In the genomic region with DNA sequence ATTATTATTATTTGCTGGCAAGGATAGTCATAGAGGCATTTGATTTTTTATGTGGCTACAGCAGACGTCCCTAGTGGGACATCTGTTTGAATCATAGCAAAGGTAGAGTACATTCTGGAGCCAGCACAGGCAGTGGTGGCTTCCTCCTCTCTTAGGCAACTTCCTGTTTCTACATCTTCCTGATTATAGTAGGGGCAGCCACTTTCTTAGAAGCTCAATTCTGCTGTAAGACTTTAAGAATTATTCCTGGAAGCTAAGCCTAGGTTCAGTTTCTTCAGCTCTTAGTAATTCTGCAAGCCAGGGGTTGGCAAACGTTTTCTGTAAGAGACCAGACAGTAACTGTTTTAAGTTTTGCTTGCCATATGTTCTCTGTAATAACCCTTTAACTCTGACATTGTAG, we compare ENCODE assay signal across 15 cellular contexts.
DNase-seq lines count a peak whose midpoint lies in the region; ATAC-seq, FAIRE-seq and TF ChIP-seq lines count a peak whose summit lies in the region.
"Had no signal": no experiment of that assay in that cellular context is flagged by ENCODE, and none has a peak within 500 bp of the region (broad histone marks: within the 10 kb centered on the region; RNA-seq: fewer than 3 reads in every experiment).

No MANE protein-coding gene starts in this region.

- H3K4me1 ChIP-seq in BLaER1 treated with 17β-estradiol and CSF1 and Interleukin-3, amounts not matched to agents 10 nM and 100 nM = peaks cover 0 to 21% (median 11%) of the 10 kb centered on the region in 10 experiments; a peak in 16 of 20 replicates
- H3K4me1 ChIP-seq in HepG2 (ENCODE audit: insufficient read depth, low read length) = no peaks in the 10 kb centered on the region

- BruUV-seq in HepG2 (replicated peaks; lab: Mats Ljungman, UMichigan) = no TSS peak

- no peak overlapping the region for H2AFZ ChIP-seq in HepG2 (ENCODE audit: low read length)

- CTCF ChIA-PET in HepG2 (lab: Yijun Ruan, JAX; ENCODE audit: low intra/inter-chr PET ratio, low total read pairs) = no interaction called here

- POLR2A ChIA-PET in HepG2 (lab: Yijun Ruan, JAX) = no interaction called here

- TF ChIP-seq RAD21 in HepG2 (CRISPR knock-in tag; IDR thresholded peaks at IDR 0.05) = no peak

- H3K27me3 ChIP-seq in BLaER1 treated with 17β-estradiol and CSF1 and Interleukin-3, amounts not matched to agents 10 nM and 100 nM = no peaks in the 10 kb centered on the region
- H3K27me3 ChIP-seq in HL-60 (ENCODE audit: insufficient read depth, poor library complexity, severe bottlenecking) = no peaks in the 10 kb centered on the region
- H3K27me3 ChIP-seq in HepG2 (ENCODE audit: control insufficient read depth in 1 of 2, insufficient read depth in 2 of 2, low read length in 2 of 2) = no peaks in the 10 kb centered on the region

- no peak overlapping the region; a peak in 1 of 22 replicates for H3K9ac ChIP-seq in BLaER1 treated with 17β-estradiol and CSF1 and Interleukin-3, amounts not matched to agents 10 nM and 100 nM
- H3K9ac ChIP-seq in HepG2 (ENCODE audit: insufficient read depth, low read depth, low read length) = no peak overlapping the region

- peak overlapping the region in 10 of 11 experiments; percentile 10 to 68 (median 42); a peak in 18 of 22 replicates for H3K4me2 ChIP-seq in BLaER1 treated with 17β-estradiol and CSF1 and Interleukin-3, amounts not matched to agents 10 nM and 100 nM
- H3K4me2 ChIP-seq in HepG2 (ENCODE audit: low read depth, low read length) = no peak overlapping the region

- no peak for ATAC-seq in HepG2

- TF ChIP-seq CTCF in HL-60 (IDR thresholded peaks at IDR 0.05; ENCODE audit: insufficient read depth, low read length) (no peak), HepG2 (CRISPR knock-in tag; IDR thresholded peaks at IDR 0.05) (no peak)

- DNase-seq in HL-60 (ENCODE audit: low read depth in 1 of 2, low spot score in 1 of 2) (peak; percentile 60 to 67), NOMO-1 treated with DMSO at 0.1 percent for 48 hours (lab: John Stamatoyannopoulos, UW; ENCODE audit: unreplicated experiment) (peak; percentile 87), UCSD-AML1 (lab: John Stamatoyannopoulos, UW; ENCODE audit: unreplicated experiment) (peak; percentile 12), NCI-H1417 (lab: John Stamatoyannopoulos, UW) (no peak), HepG2 (ENCODE audit: low spot score) (no peak)
- no peak for DNase-seq in stimulated activated naive CD4-positive, alpha-beta T cell treated with Interleukin-2 at 50 U/mL for 16 hours (lab: John Stamatoyannopoulos, UW)
- DNase-seq: DMS 273 treated with DMSO at 0.1 percent for 48 hours; H7; NCI-H1048; NCI-H2107; NCI-H226; NCI-H526 treated with DMSO at 0.1 percent for 48 hours; NK-92 treated with Interleukin-12 subunit alpha and Interleukin-12 subunit beta, amount 100 ng/mL, for 24 hours; SHP77 treated with DMSO at 0.1 percent for 48 hours had no signal

- H3K9me3 ChIP-seq in BLaER1 treated with 17β-estradiol and CSF1 and Interleukin-3, amounts not matched to agents 10 nM and 100 nM (replicated peaks in 1 of 11) = peaks cover 0 to 22% (median 11%) of the 10 kb centered on the region in 11 experiments; a peak in 21 of 22 replicates
- no peaks in the 10 kb centered on the region for H3K9me3 ChIP-seq in HepG2 (ENCODE audit: low read length)

- H3K79me2 ChIP-seq in HepG2 (ENCODE audit: insufficient read depth, low read length) = no peaks in the 10 kb centered on the region

- TF ChIP-seq POLR2A in HepG2 (IDR thresholded peaks at IDR 0.05; ENCODE audit: insufficient read depth in 1 of 2, low read depth in 2 of 2, low read length in 2 of 2) = no peak

- TF ChIP-seq EP300 in HepG2 (IDR thresholded peaks at IDR 0.05; ENCODE audit: low read depth in 2 of 2, low read length in 2 of 2) (no peak), HepG2 (CRISPR knock-in tag; IDR thresholded peaks at IDR 0.05; ENCODE audit: borderline replicate concordance) (no peak)

- no peaks in the 10 kb centered on the region; a peak in 1 of 22 replicates for H3K36me3 ChIP-seq in BLaER1 treated with 17β-estradiol and CSF1 and Interleukin-3, amounts not matched to agents 10 nM and 100 nM
- H3K36me3 ChIP-seq in HepG2 (replicated peaks in 1 of 2; ENCODE audit: control insufficient read depth in 1 of 2, insufficient read depth in 2 of 2, low read length in 2 of 2) = no peaks in the 10 kb centered on the region

- H4K20me1 ChIP-seq in BLaER1 treated with 17β-estradiol and CSF1 and Interleukin-3, amounts not matched to agents 10 nM and 100 nM = no peaks in the 10 kb centered on the region
- no peaks in the 10 kb centered on the region for H4K20me1 ChIP-seq in HepG2 (ENCODE audit: insufficient read depth, low read length)

- in situ Hi-C loops in HepG2 (cut with HindIII; ENCODE audit: extremely low pct_ligation_motif_present, low pct_unique_long_range_greater_than_20kb) = no loop called here

- 2% methylated on average over 2 of the region's 2 CpGs for WGBS in HepG2 (ENCODE audit: low lambda C conversion rate)

- H3K4me3 ChIP-seq in BLaER1 treated with 17β-estradiol and CSF1 and Interleukin-3, amounts not matched to agents 10 nM and 100 nM = no peak overlapping the region
- H3K4me3 ChIP-seq in HL-60 (replicated peaks; ENCODE audit: insufficient read depth, low read length) (no peak overlapping the region), HepG2 (replicated peaks in 1 of 3; ENCODE audit: insufficient read depth in 1 of 3, low read depth in 2 of 3, low read length in 3 of 3) (no peak overlapping the region)

- intact Hi-C loops in HepG2 (cut with micrococcal nuclease; ENCODE audit: unreplicated experiment) = no loop called here

- H3K27ac ChIP-seq in BLaER1 treated with 17β-estradiol and CSF1 and Interleukin-3, amounts not matched to agents 10 nM and 100 nM = peak overlapping the region in 8 of 11 experiments; percentile 45 to 69 (median 55); a peak in 16 of 22 replicates
- H3K27ac ChIP-seq in HL-60 (replicated peaks) (0 out of 2 replicates have a peak overlapping the region, but pooled peaks have one; percentile 26), HepG2 (ENCODE audit: extremely low read length, insufficient read depth, low read length) (no peak overlapping the region)

- no peak for FAIRE-seq in HepG2 (lab: Jason Lieb, UNC)

TF ChIP-seq in HepG2, 621 proteins besides CTCF, POLR2A, EP300 and RAD21:
- no peak for TF ChIP-seq ZBTB3 (CRISPR knock-in tag; IDR thresholded peaks at IDR 0.05; ENCODE audit: borderline replicate concordance, low read depth)
- TF ChIP-seq ZNF777 (CRISPR knock-in tag; IDR thresholded peaks at IDR 0.05) = no peak

Comparison
In these comparisons a context has a peak if more than half of its experiments do, and no peak if none do; other contexts are left out.
1. DNase-seq: peak in HL-60 (2 of 2), NOMO-1 treated with DMSO at 0.1 percent for 48 hours (single experiment) and UCSD-AML1 (single experiment); none in NCI-H1417 (0 of 3), stimulated activated naive CD4-positive, alpha-beta T cell treated with Interleukin-2 at 50 U/mL for 16 hours (single experiment) and HepG2 (single experiment).